Comparison of ENCODE assay signal across 8 cellular contexts in the genomic region with DNA sequence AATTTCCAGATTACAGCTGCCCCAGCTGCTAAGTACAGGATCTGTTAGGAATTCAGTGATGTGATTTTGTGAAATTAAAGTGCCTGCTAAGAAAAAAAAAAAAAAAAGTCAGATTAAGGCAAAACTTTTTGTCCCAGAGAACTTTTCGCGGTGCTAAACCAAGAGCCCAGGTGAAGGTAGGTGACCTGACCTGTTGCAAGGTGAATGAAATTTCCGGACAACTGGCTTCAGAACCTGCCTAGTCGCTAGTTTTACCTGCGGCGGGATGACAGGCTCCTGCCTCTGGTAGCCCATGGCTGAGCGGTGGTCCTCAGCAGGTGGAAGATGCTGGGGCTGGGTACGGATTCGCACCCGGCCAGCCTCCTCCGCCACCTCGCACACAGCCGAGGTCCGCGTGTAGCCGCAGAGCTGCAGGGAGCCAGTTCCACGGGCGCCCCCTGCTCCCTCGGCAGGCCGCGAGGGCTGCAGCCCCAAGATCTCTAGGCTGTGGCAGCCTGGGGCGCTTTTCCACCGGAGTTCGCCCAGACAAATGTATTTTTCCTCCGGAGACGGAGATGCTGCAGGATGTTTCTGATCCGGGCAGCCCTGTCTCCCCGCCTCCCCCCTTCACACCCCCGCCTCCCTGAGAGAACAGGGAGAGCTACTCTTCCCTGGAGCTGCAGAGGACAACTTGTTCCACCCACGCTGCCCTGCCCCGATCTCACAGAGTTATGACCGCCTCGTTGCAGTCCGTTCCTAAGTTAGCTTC. TPM values are rescaled to one million over a fixed set of nuclear protein-coding genes. Genes with fewer than 3 reads are reported as not detected.
A peak's percentile ranks its signal among the peaks of the same experiment; 100 is the strongest.
DNase-seq lines count a peak whose midpoint lies in the region; ATAC-seq, FAIRE-seq and TF ChIP-seq lines count a peak whose summit lies in the region.

A gene with protein sequence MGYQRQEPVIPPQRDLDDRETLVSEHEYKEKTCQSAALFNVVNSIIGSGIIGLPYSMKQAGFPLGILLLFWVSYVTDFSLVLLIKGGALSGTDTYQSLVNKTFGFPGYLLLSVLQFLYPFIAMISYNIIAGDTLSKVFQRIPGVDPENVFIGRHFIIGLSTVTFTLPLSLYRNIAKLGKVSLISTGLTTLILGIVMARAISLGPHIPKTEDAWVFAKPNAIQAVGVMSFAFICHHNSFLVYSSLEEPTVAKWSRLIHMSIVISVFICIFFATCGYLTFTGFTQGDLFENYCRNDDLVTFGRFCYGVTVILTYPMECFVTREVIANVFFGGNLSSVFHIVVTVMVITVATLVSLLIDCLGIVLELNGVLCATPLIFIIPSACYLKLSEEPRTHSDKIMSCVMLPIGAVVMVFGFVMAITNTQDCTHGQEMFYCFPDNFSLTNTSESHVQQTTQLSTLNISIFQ (minus strand): TSS at position 572 of the 748 bp plus-strand sequence. CDS start 278 bp downstream, at position 294.

- DNase-seq in GM03348 (ENCODE audit: low spot score): peak; percentile 51
- DNase-seq in T47D (ENCODE audit: low read depth in 1 of 2, low spot score in 1 of 2): peak; percentile 3 to 6
- DNase-seq in keratinocyte (ENCODE audit: low read depth, low spot score): no peak
- DNase-seq in GM10266 (ENCODE audit: extremely low spot score): no peak
- DNase-seq in NCI-H446 (lab: John Stamatoyannopoulos, UW): no peak
- DNase-seq in NCI-H146 (lab: John Stamatoyannopoulos, UW): no peak

- H3K9me3 ChIP-seq in keratinocyte (ENCODE audit: control insufficient read depth, low read depth, low read length): no peaks in the 10 kb centered on the region
- no peaks in the 10 kb centered on the region for H3K9me3 ChIP-seq in skeletal muscle satellite cell (replicated peaks; ENCODE audit: low read length)

- no peaks in the 10 kb centered on the region for H4K20me1 ChIP-seq in keratinocyte (ENCODE audit: control insufficient read depth, extremely low read depth, insufficient read depth, low read length)

- peak within 1 kb of the TSS; percentile 55 for H2AFZ ChIP-seq in keratinocyte (ENCODE audit: control insufficient read depth, low read length)

- dilution Hi-C loops in keratinocyte (cut with MboI; ENCODE audit: extremely low pct_ligation_motif_present, low sequenced_read_pairs): no loop called here

- no peaks in the 10 kb centered on the region for H3K9me1 ChIP-seq in keratinocyte (ENCODE audit: control insufficient read depth, extremely low read depth, insufficient read depth, low read length)

- H3K4me3 ChIP-seq in keratinocyte (ENCODE audit: control insufficient read depth in 2 of 3, extremely low read depth in 1 of 3, insufficient read depth in 2 of 3, low read depth in 1 of 3, low read length in 3 of 3) (peak within 1 kb of the TSS in 1 of 3 experiments; percentile 26), skeletal muscle satellite cell (ENCODE audit: low read length) (peak within 1 kb of the TSS; percentile 62)

- H3K79me2 ChIP-seq in keratinocyte (ENCODE audit: control insufficient read depth, insufficient read depth, low read length): no peaks in the 10 kb centered on the region

- peaks cover 3% of the 10 kb centered on the region for H3K27me3 ChIP-seq in keratinocyte (ENCODE audit: control insufficient read depth, extremely low read depth, insufficient read depth, low read length)
- H3K27me3 ChIP-seq in skeletal muscle satellite cell (ENCODE audit: control insufficient read depth, insufficient read depth, low read length): no peaks in the 10 kb centered on the region

- no peak for ATAC-seq in GM18498 (IDR thresholded peaks at IDR 0.05; ENCODE audit: unreplicated experiment)

- H3K4me1 ChIP-seq in keratinocyte (ENCODE audit: control insufficient read depth, extremely low read depth, insufficient read depth, low read length) (no peaks in the 10 kb centered on the region), skeletal muscle satellite cell (ENCODE audit: control insufficient read depth, insufficient read depth, low read length) (peaks cover 4% of the 10 kb centered on the region)

- in situ Hi-C loops in T47D (cut with HindIII; ENCODE audit: low pct_unique_long_range_greater_than_20kb, low sequenced_read_pairs): no loop called here

- H3K36me3 ChIP-seq in keratinocyte (ENCODE audit: control insufficient read depth in 2 of 2, extremely low read depth in 1 of 2, insufficient read depth in 2 of 2, low read length in 2 of 2) (no peaks in the 10 kb centered on the region), skeletal muscle satellite cell (ENCODE audit: insufficient read depth, low read length) (no peaks in the 10 kb centered on the region)

- H3K4me2 ChIP-seq in keratinocyte (ENCODE audit: control insufficient read depth, extremely low read depth, insufficient read depth, low read depth, low read length) (peak within 1 kb of the TSS; percentile 54), skeletal muscle satellite cell (ENCODE audit: low read length) (peak within 1 kb of the TSS; percentile 86)

- H3K9ac ChIP-seq in keratinocyte (ENCODE audit: control insufficient read depth, extremely low read depth, insufficient read depth, low read length) (no peak within 1 kb of the TSS), skeletal muscle satellite cell (ENCODE audit: low read depth, low read length) (peak within 1 kb of the TSS; percentile 13)

- no peak for TF ChIP-seq CTCF in keratinocyte (optimal IDR thresholded peaks at IDR 0.05 in 1 of 3, IDR thresholded peaks at IDR 0.05 in 1 of 3, conservative IDR thresholded peaks at IDR 0.05 in 1 of 3; ENCODE audit: extremely low read depth in 1 of 3, insufficient read depth in 2 of 3, low read length in 3 of 3)
- no peak for TF ChIP-seq CTCF in GM10266 (IDR thresholded peaks at IDR 0.05; ENCODE audit: control insufficient read depth, insufficient read depth, low read depth, missing control alignments)

- FAIRE-seq in keratinocyte (lab: Jason Lieb, UNC): no peak

- H3K27ac ChIP-seq in keratinocyte (ENCODE audit: control insufficient read depth, insufficient read depth, low read length): no peak within 1 kb of the TSS

RNA-seq across cellular contexts. Expression of the gene that starts here (rescaled TPM):
- polyA plus RNA-seq in keratinocyte: not detected in 3 replicates
- not detected for polyA plus RNA-seq in keratinocyte (2011; ENCODE audit: low read depth)
- not detected in 2 replicates for polyA plus RNA-seq in keratinocyte (2011; cell fraction: cytosol; rRNA removed)
- 0.17 TPM in 1 of 2 replicates, not detected in the other for polyA plus RNA-seq in keratinocyte (2011; cell fraction: nucleus; rRNA removed)
- 0.23 TPM in 1 of 2 replicates, not detected in the other for polyA plus RNA-seq in keratinocyte (2012; ENCODE audit: low replicate concordance)
- polyA minus RNA-seq in keratinocyte: not detected in 3 replicates
- polyA minus RNA-seq in keratinocyte (2011; cell fraction: cytosol; rRNA and poly(A)+ RNA removed): not detected
- not detected in 2 replicates for polyA minus RNA-seq in keratinocyte (2011; cell fraction: nucleus; rRNA and poly(A)+ RNA removed)
- total RNA-seq in skeletal muscle satellite cell (2012; rRNA removed): not detected in 2 replicates

Comparison
In these comparisons a context has a peak if more than half of its experiments do, and no peak if none do; other contexts are left out.
1. DNase-seq: peak in GM03348 (single experiment) and T47D (2 of 2); none in keratinocyte (single experiment), GM10266 (single experiment), NCI-H446 (0 of 2) and NCI-H146 (single experiment).